ENCODE assay signal across 22 cellular contexts in genomic region chr6:163100259-163100658, GRCh38.
"Had no signal": no experiment of that assay in that cellular context is flagged by ENCODE, and none has a peak within 500 bp of the region (broad histone marks: within the 10 kb centered on the region; RNA-seq: fewer than 3 reads in every experiment).

No MANE protein-coding gene starts in this region.

- DNase-seq: cortex of kidney; effector memory CD8-positive, alpha-beta T cell; esophagus squamous epithelium; immature natural killer cell; islet precursor cell; mesenchymal stem cell; mucosa of descending colon; naive B cell; ovary; psoas muscle; sigmoid colon; stimulated activated CD4-positive, alpha-beta T cell treated with anti-CD3 and anti-CD28 coated beads, Interleukin-2, amount 100 ng/mL, for 24 hours; stimulated activated CD4-positive, alpha-beta T cell treated with anti-CD3 and anti-CD28 coated beads, Interleukin-4, amount 100 ng/mL, for 24 hours; stimulated activated naive CD8-positive, alpha-beta T cell treated with anti-CD3 and anti-CD28 coated beads, Interleukin-15, Interleukin-2, amounts not matched to agents 100 U/mL and 50 U/mL, for 24 hours had no signal

- H3K9me3 ChIP-seq: esophagus squamous epithelium, ovary, psoas muscle, sigmoid colon, thoracic aorta, tibial nerve, vagina had no signal

- H3K4me3 ChIP-seq: esophagus squamous epithelium, mucosa of descending colon, neural progenitor cell, ovary, psoas muscle, sigmoid colon, thoracic aorta, vagina had no signal

- H3K4me2 ChIP-seq: neural progenitor cell had no signal

- H3K27ac ChIP-seq: esophagus squamous epithelium, neural progenitor cell, ovary, psoas muscle, sigmoid colon, thoracic aorta, vagina had no signal

- H3K4me1 ChIP-seq: esophagus squamous epithelium, neural progenitor cell, psoas muscle, sigmoid colon had no signal

- H3K27me3 ChIP-seq: esophagus squamous epithelium, neural progenitor cell, ovary, sigmoid colon, tibial nerve, vagina had no signal

- FAIRE-seq: endometrium, frontal cortex had no signal

- H3K36me3 ChIP-seq: esophagus squamous epithelium, neural progenitor cell, ovary, sigmoid colon, thoracic aorta, tibial nerve, vagina had no signal

- H3K9ac ChIP-seq: neural progenitor cell had no signal

- ATAC-seq: effector memory CD8-positive, alpha-beta T cell; left lobe of liver; mucosa of descending colon; psoas muscle; stimulated activated memory B cell treated with anti-CD40 and anti-IgM and Interleukin-4, amounts not matched to agents 10 μg/mL and 1 μg/mL and 100 μg/mL, for 72 hours; stimulated activated naive CD8-positive, alpha-beta T cell treated with anti-CD3 and anti-CD28 coated beads, Interleukin-15, Interleukin-2, amounts not matched to agents 100 U/mL and 50 U/mL, for 24 hours had no signal
